22 cellular contexts compared by ENCODE assay signal in genomic region chr6:35640017-35640664, GRCh38. TPM values are rescaled to one million over a fixed set of nuclear protein-coding genes. Genes with fewer than 3 reads are reported as not detected.
DNase-seq lines count a peak whose midpoint lies in the region; ATAC-seq and TF ChIP-seq lines count a peak whose summit lies in the region.
"Had no signal": no experiment of that assay in that cellular context is flagged by ENCODE, and none has a peak within 500 bp of the region (broad histone marks: within the 10 kb centered on the region; RNA-seq: fewer than 3 reads in every experiment).

No MANE protein-coding gene starts in this region.

- H2AK5ac ChIP-seq in IMR-90 (ENCODE audit: low read depth, low read length), result no peak overlapping the region; the same call in 1 of the 2 replicates

- no peaks in the 10 kb centered on the region for H4K20me1 ChIP-seq in SK-N-SH (ENCODE audit: insufficient read depth)
- no peaks in the 10 kb centered on the region for H4K20me1 ChIP-seq in IMR-90 (ENCODE audit: insufficient read depth, low read length)

- no peaks in the 10 kb centered on the region; a peak in 1 of 4 replicates for H3K79me1 ChIP-seq in IMR-90 (ENCODE audit: low read depth in 1 of 2, low read length in 2 of 2)

- no peak overlapping the region for H4K8ac ChIP-seq in IMR-90 (ENCODE audit: low read depth in 2 of 2, low read length in 2 of 2)

- H3K27me3 ChIP-seq in SK-N-SH (ENCODE audit: insufficient read depth) (no peaks in the 10 kb centered on the region), IMR-90 (ENCODE audit: control insufficient read depth, insufficient read depth, low read length) (no peaks in the 10 kb centered on the region)
- H3K27me3 ChIP-seq: ascending aorta, spleen, tibial artery had no signal

- no peak overlapping the region for H3K4me2 ChIP-seq in SK-N-SH
- no peak overlapping the region for H3K4me2 ChIP-seq in IMR-90 (ENCODE audit: low read depth, low read length)
- H3K4me2 ChIP-seq: KMS-11 had no signal

- H2AK9ac ChIP-seq in IMR-90 (replicated peaks; ENCODE audit: low read depth, low read length, poor library complexity), result no peak overlapping the region

- in situ Hi-C loops in IMR-90 (cut with MboI; ENCODE audit: low sequenced_read_pairs), result no loop called here

- no peak overlapping the region for H2BK20ac ChIP-seq in IMR-90 (ENCODE audit: low read depth, low read length)

- no peak overlapping the region for H3K18ac ChIP-seq in IMR-90 (ENCODE audit: low read depth, low read length)

- H2BK15ac ChIP-seq in IMR-90 (ENCODE audit: low read depth, low read length), result no peak overlapping the region

- H4K5ac ChIP-seq in IMR-90 (ENCODE audit: low read depth, low read length), result no peak overlapping the region; the same call in 1 of the 2 replicates

- no peak for ATAC-seq in SK-N-SH treated with all-trans-retinoic acid at 6 μM for 48 hours
- ATAC-seq in IMR-90 (ENCODE audit: low read depth), result peak; percentile 75
- ATAC-seq in mucosa of descending colon, result peak; percentile 41
- ATAC-seq in GM21381 (IDR thresholded peaks at IDR 0.05; ENCODE audit: unreplicated experiment), result no peak
- ATAC-seq: natural killer cell had no signal

- H3K9me3 ChIP-seq in SK-N-SH (no peaks in the 10 kb centered on the region), IMR-90 (ENCODE audit: control insufficient read depth, insufficient read depth, low read length) (no peaks in the 10 kb centered on the region), mucosa of descending colon (no peaks in the 10 kb centered on the region)
- H3K9me3 ChIP-seq: ascending aorta, HAP-1, psoas muscle, spleen, tibial artery had no signal

- DNase-seq in SK-N-SH (no peak), IMR-90 (peak; percentile 62), epithelial cell of prostate (ENCODE audit: low read depth, low spot score) (peak; percentile 10), mucosa of descending colon (no peak), DMS 273 (lab: John Stamatoyannopoulos, UW; ENCODE audit: unreplicated experiment) (no peak), NCI-H1105 (lab: John Stamatoyannopoulos, UW) (no peak)
- DNase-seq: 8988T, C1 segment of cervical spinal cord, DND-41, glutamatergic neuron, natural killer cell, NCI-H2171 treated with DMSO at 0.1 percent for 48 hours, NCI-H748 treated with DMSO at 0.1 percent for 48 hours, psoas muscle, spleen, tibial artery had no signal

- H2BK5ac ChIP-seq in IMR-90 (ENCODE audit: low read depth, low read length, poor library complexity, severe bottlenecking), result no peak overlapping the region

- dilution Hi-C loops in IMR-90 (cut with HindIII; ENCODE audit: low sequenced_read_pairs, unreplicated experiment), result no loop called here

- no peak overlapping the region for H4K91ac ChIP-seq in IMR-90 (ENCODE audit: insufficient read depth, low read depth, low read length)

- no peak overlapping the region for H3K23ac ChIP-seq in IMR-90 (ENCODE audit: low read depth, low read length)

- H3K9ac ChIP-seq in SK-N-SH, result no peak overlapping the region
- no peak overlapping the region for H3K9ac ChIP-seq in IMR-90 (ENCODE audit: low read depth, low read length)
- H3K9ac ChIP-seq: KMS-11 had no signal

- no peak overlapping the region for H3K27ac ChIP-seq in SK-N-SH (ENCODE audit: low read depth in 2 of 2, low read length in 1 of 2)
- no peak overlapping the region for H3K27ac ChIP-seq in IMR-90 (ENCODE audit: insufficient read depth, low read length)
- H3K27ac ChIP-seq in epithelial cell of prostate, result peak overlapping the region; percentile 48
- H3K27ac ChIP-seq: ascending aorta, KMS-11, tibial artery had no signal

- intact Hi-C loops in IMR-90 (cut with micrococcal nuclease), result no loop called here
- intact Hi-C loops in mucosa of descending colon (cut with DNase I, micrococcal nuclease), result no loop called here

- H3K4me1 ChIP-seq in SK-N-SH (ENCODE audit: control insufficient read depth in 1 of 2, insufficient read depth in 2 of 2, low read depth in 1 of 2, low read length in 1 of 2) (no peaks in the 10 kb centered on the region; a peak in 1 of 4 replicates), IMR-90 (ENCODE audit: control insufficient read depth, insufficient read depth, low read length) (peaks cover 8% of the 10 kb centered on the region), mucosa of descending colon (ENCODE audit: low read depth) (no peaks in the 10 kb centered on the region)
- H3K4me1 ChIP-seq: ascending aorta, HAP-1 had no signal

- POLR2A ChIA-PET in SK-N-SH (lab: Yijun Ruan, JAX), result no interaction called here
- POLR2A ChIA-PET in IMR-90 (lab: Charles Lee; ENCODE audit: unreplicated experiment), result interaction anchor here (0.6 kb wide), 1 partner anchor 21 kb away, joined by 3 read pairs; no protein-coding TSS in a partner anchor

- TF ChIP-seq CTCF in SK-N-SH (IDR thresholded peaks at IDR 0.05) (no peak), IMR-90 (conservative IDR thresholded peaks at IDR 0.05; ENCODE audit: low read depth, low read length) (no peak), mucosa of descending colon (IDR thresholded peaks at IDR 0.05) (no peak)

- 0 out of 2 replicates have a peak overlapping the region, but pooled peaks have one; percentile 8 for H3K4ac ChIP-seq in IMR-90 (ENCODE audit: low read depth, low read length)

- no peaks in the 10 kb centered on the region for H3K79me2 ChIP-seq in SK-N-SH (ENCODE audit: insufficient read depth)

- no peak overlapping the region for H3K14ac ChIP-seq in IMR-90 (replicated peaks; ENCODE audit: low read depth, low read length)

- H3K9me1 ChIP-seq in IMR-90 (ENCODE audit: insufficient read depth, low read length), result peaks cover 2% of the 10 kb centered on the region

- H3K36me3 ChIP-seq in SK-N-SH (replicated peaks in 1 of 2; ENCODE audit: control insufficient read depth in 1 of 2, insufficient read depth in 2 of 2, low read length in 1 of 2) (peaks cover 0 to 7% of the 10 kb centered on the region in 2 experiments), IMR-90 (ENCODE audit: control insufficient read depth, insufficient read depth, low read length) (no peaks in the 10 kb centered on the region; the same call in 1 of the 2 replicates), mucosa of descending colon (ENCODE audit: low read depth) (peaks cover 24% of the 10 kb centered on the region)

- H3K9me2 ChIP-seq in SK-N-SH, result no peaks in the 10 kb centered on the region

- BruUV-seq in IMR-90 (replicated peaks; lab: Mats Ljungman, UMichigan), result no TSS peak

- CTCF ChIA-PET in SK-N-SH (lab: Yijun Ruan, JAX) (interaction anchor here (0.9 kb wide), 1 partner anchor 16 kb away, joined by 3 read pairs; no protein-coding TSS in a partner anchor), IMR-90 (lab: Yijun Ruan, JAX) (no interaction called here)

- no peak overlapping the region for H2BK120ac ChIP-seq in IMR-90 (ENCODE audit: low read depth, low read length)

- H3F3A ChIP-seq in SK-N-SH (replicated peaks; ENCODE audit: insufficient read depth), result no peaks in the 10 kb centered on the region

- TF ChIP-seq EP300 in SK-N-SH (IDR thresholded peaks at IDR 0.05; ENCODE audit: borderline replicate concordance in 1 of 2, low read depth in 1 of 2, low read length in 1 of 2), result no peak

- TF ChIP-seq POLR2A in IMR-90 (IDR thresholded peaks at IDR 0.05; ENCODE audit: low read depth, low read length), result no peak

- no peak overlapping the region for H3K56ac ChIP-seq in IMR-90 (ENCODE audit: extremely low read depth, insufficient read depth, low read length)

- WGBS in SK-N-SH (ENCODE audit: low lambda C conversion rate), result 93% methylated on average over 6 of the region's 6 CpGs
- WGBS in IMR-90 (ENCODE audit: extremely low coverage in 2 of 2, insufficient read length in 1 of 2), 2 experiments, result no CpG with 5 or more reads among the region's 6 CpGs

- peak overlapping the region; percentile 50; the same call in 1 of the 2 replicates for H2AFZ ChIP-seq in SK-N-SH (ENCODE audit: low read depth)
- no peak overlapping the region for H2AFZ ChIP-seq in IMR-90 (replicated peaks; ENCODE audit: low read length, poor library complexity)

- H3K4me3 ChIP-seq in SK-N-SH (ENCODE audit: low read depth in 2 of 2, low read length in 1 of 2) (no peak overlapping the region), IMR-90 (ENCODE audit: insufficient read depth, low read depth, low read length) (no peak overlapping the region), mucosa of descending colon (no peak overlapping the region)
- H3K4me3 ChIP-seq: ascending aorta, HAP-1, lung, psoas muscle, spleen, tibial artery had no signal

- TF ChIP-seq RAD21 in SK-N-SH (IDR thresholded peaks at IDR 0.05; ENCODE audit: low read length) (no peak), IMR-90 (IDR thresholded peaks at IDR 0.05; ENCODE audit: low read length) (no peak)

TF ChIP-seq in IMR-90, 13 proteins besides CTCF, POLR2A, EP300 and RAD21 (continues in another document):
- TF ChIP-seq RCOR1 (IDR thresholded peaks at IDR 0.05; ENCODE audit: insufficient replicate concordance, low read length) (no peak), USF2 (IDR thresholded peaks at IDR 0.05; ENCODE audit: low read depth, low read length) (no peak), RFX5 (IDR thresholded peaks at IDR 0.05; ENCODE audit: low read depth, low read length) (no peak), CHD1 (IDR thresholded peaks at IDR 0.05; ENCODE audit: low read depth, low read length) (no peak), NFE2L2 (IDR thresholded peaks at IDR 0.05; ENCODE audit: low read depth, low read length) (no peak), ELK1 (IDR thresholded peaks at IDR 0.05; ENCODE audit: borderline replicate concordance, low read depth, low read length) (no peak)

RNA-seq across cellular contexts. Expression of gene FKBP5, which starts 48.6 kb away (rescaled TPM):
- polyA plus RNA-seq in SK-N-SH (2012; rRNA removed), result 4.2 and 5.1 TPM in 2 replicates
- polyA plus RNA-seq in SK-N-SH (2012; cell fraction: cytosol; rRNA removed), result 6.7 and 7.4 TPM in 2 replicates
- 2.2 and 3.5 TPM in 2 replicates for polyA plus RNA-seq in SK-N-SH (2012; cell fraction: nucleus; rRNA removed)
- total RNA-seq in IMR-90 (2012; rRNA removed), result 7.0 and 10.0 TPM in 2 replicates
- 5.6 and 6.8 TPM in 2 replicates for polyA plus RNA-seq in IMR-90 (2012; rRNA removed)
- polyA plus RNA-seq in IMR-90 (2012; cell fraction: cytosol; rRNA removed), result 1.2 and 2.7 TPM in 2 replicates
- 0.62 and 3.4 TPM in 2 replicates for polyA plus RNA-seq in IMR-90 (2012; cell fraction: nucleus; rRNA removed; ENCODE audit: low replicate concordance)
- 100 to 1,000 TPM in 2 of 3 donors, 10 to 100 TPM in 1; 22.1 to 174 (median 150) TPM for total RNA-seq in mucosa of descending colon

Comparison
In these comparisons a context has a peak if more than half of its experiments do, and no peak if none do; other contexts are left out.
1. DNase-seq: peak in IMR-90 (single experiment) and epithelial cell of prostate (single experiment); none in SK-N-SH (single experiment), mucosa of descending colon (0 of 3), DMS 273 (single experiment) and NCI-H1105 (single experiment).
2. ATAC-seq: peak in IMR-90 (single experiment) and mucosa of descending colon (single experiment); none in SK-N-SH treated with all-trans-retinoic acid at 6 μM for 48 hours (single experiment) and GM21381 (single experiment).